Comparison of ENCODE assay signal across 8 cellular contexts in genomic region chr12:42325776-42326465, GRCh38. TPM values are rescaled to one million over a fixed set of nuclear protein-coding genes. Genes with fewer than 3 reads are reported as not detected.
A peak's percentile ranks its signal among the peaks of the same experiment; 100 is the strongest.
DNase-seq lines count a peak whose midpoint lies in the region; ATAC-seq and TF ChIP-seq lines count a peak whose summit lies in the region.

Gene PPHLN1 (plus strand): TSS chr12:42326167. CDS start chr12:42335903, 9,736 bp downstream.
Gene ZCRB1 (minus strand): TSS chr12:42326094. CDS start chr12:42324102, 1,992 bp downstream.

- H3K4me1 ChIP-seq in DOHH2 (ENCODE audit: control insufficient read depth, low read length): peaks cover 20% of the 10 kb centered on the region
- peaks cover 19% of the 10 kb centered on the region for H3K4me1 ChIP-seq in KMS-11 (ENCODE audit: low read depth, poor library complexity, severe bottlenecking)
- no peaks in the 10 kb centered on the region for H3K4me1 ChIP-seq in RWPE2 (ENCODE audit: insufficient read depth, poor library complexity, severe bottlenecking)

- TF ChIP-seq CTCF in DOHH2 (IDR thresholded peaks at IDR 0.05; ENCODE audit: low read depth, low read length, poor library complexity, severe bottlenecking) (no peak), KMS-11 (conservative IDR thresholded peaks at IDR 0.05; ENCODE audit: low read depth, low read length) (no peak), RWPE2 (IDR thresholded peaks at IDR 0.05; ENCODE audit: poor library complexity, severe bottlenecking) (no peak), fibroblast of the aortic adventitia (IDR thresholded peaks at IDR 0.05; ENCODE audit: insufficient read depth, low read length) (no peak), nephron (IDR thresholded peaks at IDR 0.05; ENCODE audit: unreplicated experiment in 3 of 3) (no peak)

- peak within 1 kb of the TSS; percentile 69 for H2AFZ ChIP-seq in KMS-11 (ENCODE audit: low read depth)

- H3K27ac ChIP-seq in DOHH2 (ENCODE audit: low read depth, low read length) (peak within 1 kb of the TSS; percentile 24), KMS-11 (peak within 1 kb of the TSS; percentile 68), RWPE2 (ENCODE audit: poor library complexity, severe bottlenecking) (peak within 1 kb of the TSS; percentile 56)

- H3K27ac Mint-ChIP-seq in activated T-helper 2 cell treated with anti-CD3 and anti-CD28 coated beads, Interferon-gamma antibody, Interleukin-2, Interleukin-4, amounts not matched to agents 10 μg/mL and 5 μg/mL and 100 μg/mL, durations not matched to agents 14 hours and 24 hours and 36 hours: peak within 1 kb of the TSS; percentile 97
- peak within 1 kb of the TSS; percentile 93 to 98 (median 97) for H3K27ac Mint-ChIP-seq in nephron
- peak within 1 kb of the TSS; percentile 97 for H3K27ac Mint-ChIP-seq in stimulated activated naive CD8-positive, alpha-beta T cell treated with anti-CD3 and anti-CD28 coated beads, Interleukin-15, Interleukin-2, amounts not matched to agents 100 ng/mL and 50 ng/mL, for 24 hours

- peaks cover 30% of the 10 kb centered on the region for H3K4me1 Mint-ChIP-seq in activated T-helper 2 cell treated with anti-CD3 and anti-CD28 coated beads, Interferon-gamma antibody, Interleukin-2, Interleukin-4, amounts not matched to agents 10 μg/mL and 5 μg/mL and 100 μg/mL, durations not matched to agents 14 hours and 24 hours and 36 hours (ENCODE audit: low read depth)
- peaks cover 20% of the 10 kb centered on the region for H3K4me1 Mint-ChIP-seq in nephron
- H3K4me1 Mint-ChIP-seq in stimulated activated naive CD8-positive, alpha-beta T cell treated with anti-CD3 and anti-CD28 coated beads, Interleukin-15, Interleukin-2, amounts not matched to agents 100 ng/mL and 50 ng/mL, for 24 hours (ENCODE audit: low read depth): peaks cover 56% of the 10 kb centered on the region

- H4K20me1 ChIP-seq in DOHH2 (ENCODE audit: control insufficient read depth, insufficient read depth, low read depth, low read length) (peaks cover 14% of the 10 kb centered on the region), KMS-11 (ENCODE audit: insufficient read depth) (no peaks in the 10 kb centered on the region)

- DNase-seq in RWPE2 (ENCODE audit: low spot score): peak; percentile 75
- peak; percentile 77 for DNase-seq in activated T-helper 2 cell treated with anti-CD3 and anti-CD28 coated beads, Interferon-gamma antibody, Interleukin-2, Interleukin-4, amounts not matched to agents 10 μg/mL and 5 μg/mL and 100 μg/mL, durations not matched to agents 14 hours and 24 hours and 36 hours (ENCODE audit: low spot score)
- peak; percentile 73 for DNase-seq in fibroblast of the aortic adventitia (ENCODE audit: low read depth)

- peaks cover 32% of the 10 kb centered on the region for H3K36me3 ChIP-seq in DOHH2 (ENCODE audit: control insufficient read depth, low read length)
- no peaks in the 10 kb centered on the region for H3K36me3 ChIP-seq in KMS-11 (ENCODE audit: insufficient read depth)
- peaks cover 43% of the 10 kb centered on the region for H3K36me3 ChIP-seq in RWPE2 (ENCODE audit: low read depth)

- intact Hi-C loops in activated T-helper 2 cell treated with anti-CD3 and anti-CD28 coated beads, Interferon-gamma antibody, Interleukin-2, Interleukin-4, amounts not matched to agents 10 μg/mL and 5 μg/mL and 100 μg/mL, durations not matched to agents 14 hours and 24 hours and 36 hours (cut with micrococcal nuclease): loop anchor here (1.0 to 10.0 kb wide), 4 partner anchors 36 to 231 kb away; partner anchors contain the start of gene GXYLT1

- H3K4me3 ChIP-seq in DOHH2 (ENCODE audit: low read length): peak within 1 kb of the TSS; percentile 91
- peak within 1 kb of the TSS; percentile 16 for H3K4me3 ChIP-seq in KMS-11 (IDR thresholded peaks at IDR 0.05; ENCODE audit: insufficient read depth, low read depth, low read length)
- peak within 1 kb of the TSS; percentile 77 for H3K4me3 ChIP-seq in RWPE2 (ENCODE audit: severe bottlenecking)
- peak within 1 kb of the TSS; percentile 80 for H3K4me3 ChIP-seq in fibroblast of the aortic adventitia (ENCODE audit: low read depth, low read length)

- peak within 1 kb of the TSS; percentile 69 for H3K9ac ChIP-seq in KMS-11

- peak within 1 kb of the TSS; percentile 98 for H3K4me3 Mint-ChIP-seq in activated T-helper 2 cell treated with anti-CD3 and anti-CD28 coated beads, Interferon-gamma antibody, Interleukin-2, Interleukin-4, amounts not matched to agents 10 μg/mL and 5 μg/mL and 100 μg/mL, durations not matched to agents 14 hours and 24 hours and 36 hours (ENCODE audit: low read depth)
- peak within 1 kb of the TSS; percentile 96 to 99 (median 96) for H3K4me3 Mint-ChIP-seq in nephron
- H3K4me3 Mint-ChIP-seq in stimulated activated naive CD8-positive, alpha-beta T cell treated with anti-CD3 and anti-CD28 coated beads, Interleukin-15, Interleukin-2, amounts not matched to agents 100 ng/mL and 50 ng/mL, for 24 hours: peak within 1 kb of the TSS; percentile 99

- H3F3A ChIP-seq in DOHH2 (ENCODE audit: control insufficient read depth, insufficient read depth): no peaks in the 10 kb centered on the region

- no peaks in the 10 kb centered on the region for H3K9me2 ChIP-seq in DOHH2 (replicated peaks; ENCODE audit: control insufficient read depth, low read length)

- no peaks in the 10 kb centered on the region for H3K9me3 Mint-ChIP-seq in activated T-helper 2 cell treated with anti-CD3 and anti-CD28 coated beads, Interferon-gamma antibody, Interleukin-2, Interleukin-4, amounts not matched to agents 10 μg/mL and 5 μg/mL and 100 μg/mL, durations not matched to agents 14 hours and 24 hours and 36 hours
- H3K9me3 Mint-ChIP-seq in nephron: no peaks in the 10 kb centered on the region
- no peaks in the 10 kb centered on the region for H3K9me3 Mint-ChIP-seq in stimulated activated naive CD8-positive, alpha-beta T cell treated with anti-CD3 and anti-CD28 coated beads, Interleukin-15, Interleukin-2, amounts not matched to agents 100 ng/mL and 50 ng/mL, for 24 hours

- H3K79me2 ChIP-seq in DOHH2 (ENCODE audit: control insufficient read depth, low read length) (peaks cover 67% of the 10 kb centered on the region), KMS-11 (ENCODE audit: insufficient read depth, low read depth) (peaks cover 49% of the 10 kb centered on the region)

- H3K27me3 Mint-ChIP-seq in activated T-helper 2 cell treated with anti-CD3 and anti-CD28 coated beads, Interferon-gamma antibody, Interleukin-2, Interleukin-4, amounts not matched to agents 10 μg/mL and 5 μg/mL and 100 μg/mL, durations not matched to agents 14 hours and 24 hours and 36 hours (ENCODE audit: low read depth): no peaks in the 10 kb centered on the region
- H3K27me3 Mint-ChIP-seq in nephron (ENCODE audit: low read depth): no peaks in the 10 kb centered on the region
- no peaks in the 10 kb centered on the region for H3K27me3 Mint-ChIP-seq in stimulated activated naive CD8-positive, alpha-beta T cell treated with anti-CD3 and anti-CD28 coated beads, Interleukin-15, Interleukin-2, amounts not matched to agents 100 ng/mL and 50 ng/mL, for 24 hours

- ATAC-seq in GM21786 (IDR thresholded peaks at IDR 0.05; ENCODE audit: unreplicated experiment) (peak; percentile 90), RWPE2 (ENCODE audit: low read depth) (peak; percentile 93)

- H3K36me3 Mint-ChIP-seq in activated T-helper 2 cell treated with anti-CD3 and anti-CD28 coated beads, Interferon-gamma antibody, Interleukin-2, Interleukin-4, amounts not matched to agents 10 μg/mL and 5 μg/mL and 100 μg/mL, durations not matched to agents 14 hours and 24 hours and 36 hours (ENCODE audit: low read depth): peaks cover 27% of the 10 kb centered on the region
- peaks cover 14% of the 10 kb centered on the region for H3K36me3 Mint-ChIP-seq in nephron (ENCODE audit: low read depth)
- H3K36me3 Mint-ChIP-seq in stimulated activated naive CD8-positive, alpha-beta T cell treated with anti-CD3 and anti-CD28 coated beads, Interleukin-15, Interleukin-2, amounts not matched to agents 100 ng/mL and 50 ng/mL, for 24 hours (ENCODE audit: low read depth): peaks cover 35% of the 10 kb centered on the region

- H3K4me2 ChIP-seq in DOHH2 (ENCODE audit: low read length): peak within 1 kb of the TSS; percentile 88
- peak within 1 kb of the TSS; percentile 79 for H3K4me2 ChIP-seq in KMS-11

- H3K9me3 ChIP-seq in DOHH2 (ENCODE audit: control insufficient read depth, insufficient read depth, low read length): no peaks in the 10 kb centered on the region
- H3K9me3 ChIP-seq in RWPE2 (ENCODE audit: severe bottlenecking): no peaks in the 10 kb centered on the region

- H3K27me3 ChIP-seq in DOHH2 (ENCODE audit: control insufficient read depth, low read length) (no peaks in the 10 kb centered on the region), KMS-11 (ENCODE audit: insufficient read depth, low read depth) (no peaks in the 10 kb centered on the region), RWPE2 (ENCODE audit: insufficient read depth, poor library complexity, severe bottlenecking) (no peaks in the 10 kb centered on the region)

RNA-seq across cellular contexts. Expression of gene PPHLN1, which starts in this region (rescaled TPM):
- 91.5 and 96.4 TPM in 2 replicates for total RNA-seq in activated T-helper 2 cell treated with anti-CD3 and anti-CD28 coated beads, Interferon-gamma antibody, Interleukin-2, Interleukin-4, amounts not matched to agents 10 μg/mL and 5 μg/mL and 100 μg/mL, durations not matched to agents 14 hours and 24 hours and 36 hours
- 74.7 and 82.7 TPM in 2 replicates for total RNA-seq in fibroblast of the aortic adventitia (ENCODE audit: low replicate concordance)

RNA-seq across cellular contexts. Expression of gene ZCRB1, which starts in this region (rescaled TPM):
- 58.4 and 64.8 TPM in 2 replicates for total RNA-seq in activated T-helper 2 cell treated with anti-CD3 and anti-CD28 coated beads, Interferon-gamma antibody, Interleukin-2, Interleukin-4, amounts not matched to agents 10 μg/mL and 5 μg/mL and 100 μg/mL, durations not matched to agents 14 hours and 24 hours and 36 hours
- total RNA-seq in fibroblast of the aortic adventitia (ENCODE audit: low replicate concordance): 40.1 and 130 TPM in 2 replicates

Comparison
In these comparisons a context has a peak if more than half of its experiments do, and no peak if none do; other contexts are left out.
1. Peak in every context shown above with its lines: DNase-seq, ATAC-seq, H3K4me3 ChIP-seq and H3K27ac ChIP-seq.
2. H3K4me3 ChIP-seq: peak in every context shown above with its lines; median percentile 91 in DOHH2; 80 in fibroblast of the aortic adventitia; 77 in RWPE2; 16 in KMS-11.